8 cellular contexts compared by ENCODE assay signal in genomic region chr9:126722922-126723806, GRCh38.
DNase-seq lines count a peak whose midpoint lies in the region; ATAC-seq and TF ChIP-seq lines count a peak whose summit lies in the region.

No MANE protein-coding gene starts in this region.

- peak overlapping the region; percentile 82 for H3K4me3 Mint-ChIP-seq in T-helper 1 cell treated with Interleukin-12 subunit alpha and Interleukin-12 subunit beta and Interleukin-4 antibody, amounts not matched to agents 30 μg/mL and 1 μg/mL, for 36 hours

- peak overlapping the region; percentile 94 for H3K27ac Mint-ChIP-seq in T-helper 1 cell treated with Interleukin-12 subunit alpha and Interleukin-12 subunit beta and Interleukin-4 antibody, amounts not matched to agents 30 μg/mL and 1 μg/mL, for 36 hours

- H3K4me1 Mint-ChIP-seq in T-helper 1 cell treated with Interleukin-12 subunit alpha and Interleukin-12 subunit beta and Interleukin-4 antibody, amounts not matched to agents 30 μg/mL and 1 μg/mL, for 36 hours (ENCODE audit: low read depth): peaks cover 33% of the 10 kb centered on the region

- no peaks in the 10 kb centered on the region for H3K9me3 Mint-ChIP-seq in T-helper 1 cell treated with Interleukin-12 subunit alpha and Interleukin-12 subunit beta and Interleukin-4 antibody, amounts not matched to agents 30 μg/mL and 1 μg/mL, for 36 hours

- ATAC-seq in HG03097 (IDR thresholded peaks at IDR 0.05; ENCODE audit: low FRiP score, unreplicated experiment): peak; percentile 37
- ATAC-seq in left colon: peak; percentile 47

- H3K36me3 Mint-ChIP-seq in T-helper 1 cell treated with Interleukin-12 subunit alpha and Interleukin-12 subunit beta and Interleukin-4 antibody, amounts not matched to agents 30 μg/mL and 1 μg/mL, for 36 hours (ENCODE audit: low read depth): peaks cover 2% of the 10 kb centered on the region

- intact Hi-C loops in left colon (cut with DNase I, micrococcal nuclease): no loop called here

- H3K4me3 ChIP-seq in astrocyte of the spinal cord (ENCODE audit: low read depth, low read length): peak overlapping the region; percentile 34

- H3K27me3 Mint-ChIP-seq in T-helper 1 cell treated with Interleukin-12 subunit alpha and Interleukin-12 subunit beta and Interleukin-4 antibody, amounts not matched to agents 30 μg/mL and 1 μg/mL, for 36 hours (ENCODE audit: low read depth): peaks cover 12% of the 10 kb centered on the region

- in situ Hi-C loops in astrocyte of the spinal cord (cut with HindIII; ENCODE audit: low sequenced_read_pairs): no loop called here

- peak; percentile 5 for DNase-seq in DMS153 treated with DMSO at 0.1 percent for 48 hours (lab: John Stamatoyannopoulos, UW; ENCODE audit: unreplicated experiment)
- no peak for DNase-seq in DMS153 (lab: John Stamatoyannopoulos, UW)
- DNase-seq in astrocyte of the spinal cord (ENCODE audit: low read depth, low spot score): no peak
- peak; percentile 49 to 63 for DNase-seq in left colon
- peak; percentile 72 to 76 for DNase-seq in stimulated activated CD4-positive, alpha-beta T cell treated with anti-CD3 and anti-CD28 coated beads, Interleukin-4, amount 100 ng/mL, for 4 hours
- no peak for DNase-seq in 8988T

- no peak for TF ChIP-seq CTCF in astrocyte of the spinal cord (IDR thresholded peaks at IDR 0.05; ENCODE audit: low read depth, low read length)

Comparison
In these comparisons a context has a peak if more than half of its experiments do, and no peak if none do; other contexts are left out.
1. DNase-seq: peak in DMS153 treated with DMSO at 0.1 percent for 48 hours (single experiment), left colon (2 of 2) and stimulated activated CD4-positive, alpha-beta T cell treated with anti-CD3 and anti-CD28 coated beads, Interleukin-4, amount 100 ng/mL, for 4 hours (2 of 2); none in DMS153 (single experiment), astrocyte of the spinal cord (single experiment) and 8988T (single experiment).